ENCODE assay signal across 22 cellular contexts in genomic region chr2:195369217-195369587, GRCh38.
"Had no signal": no experiment of that assay in that cellular context is flagged by ENCODE, and none has a peak within 500 bp of the region (broad histone marks: within the 10 kb centered on the region; RNA-seq: fewer than 3 reads in every experiment).

No MANE protein-coding gene starts in this region.

- H3K27ac Mint-ChIP-seq: IgD-negative memory B cell had no signal

- H3K27ac ChIP-seq: RWPE1 had no signal

- H3K4me3 Mint-ChIP-seq: IgD-negative memory B cell had no signal

- H3K27me3 Mint-ChIP-seq: IgD-negative memory B cell had no signal

- DNase-seq: NCI-H1092; NCI-H1105 treated with DMSO at 0.1 percent for 48 hours; NCI-H1417 treated with DMSO at 0.1 percent for 48 hours; NCI-H146; NCI-H1694 treated with DMSO at 0.1 percent for 48 hours; NCI-H1930; NCI-H2081; NCI-H2107; NCI-H2227 treated with DMSO at 0.1 percent for 48 hours; NCI-H510A; NCI-H524 treated with DMSO at 0.1 percent for 48 hours; NCI-H69; NCI-H774; NK-92 treated with Interleukin-12 subunit alpha and Interleukin-12 subunit beta, amount 100 ng/mL, for 24 hours; PC-3; SHP77; SK-N-SH; SW 1271 had no signal

- ATAC-seq: HepG2, Panc1, PC-3 had no signal
